In the genomic region with DNA sequence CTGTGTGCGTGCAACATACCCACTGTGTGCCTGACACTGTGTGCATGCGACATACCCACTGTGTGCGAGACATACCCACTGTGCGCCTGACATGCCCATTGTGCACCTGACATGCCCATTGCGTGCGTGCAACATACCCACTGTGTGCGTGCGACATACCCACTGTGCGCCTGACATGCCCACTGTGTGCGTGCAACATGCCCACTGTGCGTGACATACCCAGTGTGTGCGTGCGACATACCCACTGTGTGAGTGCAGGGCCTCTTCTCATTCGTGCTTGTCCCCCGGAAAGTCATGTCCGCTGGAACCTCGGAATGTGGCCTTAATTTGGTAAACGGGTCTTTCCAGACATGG, we compare ENCODE assay signal across 26 cellular contexts. TPM values are rescaled to one million over a fixed set of nuclear protein-coding genes. Genes with fewer than 3 reads are reported as not detected.
DNase-seq lines count a peak whose midpoint lies in the region; ATAC-seq and TF ChIP-seq lines count a peak whose summit lies in the region.
"Had no signal": no experiment of that assay in that cellular context is flagged by ENCODE, and none has a peak within 500 bp of the region (broad histone marks: within the 10 kb centered on the region; RNA-seq: fewer than 3 reads in every experiment).

No MANE protein-coding gene starts in this region.

- CTCF ChIA-PET in WTC11 (lab: Charles Lee) = no interaction called here
- CTCF ChIA-PET in CD4-positive, alpha-beta T cell (lab: Charles Lee) = no interaction called here
- CTCF ChIA-PET in OCI-LY7 (lab: Charles Lee; ENCODE audit: unreplicated experiment) = no interaction called here

- no peak overlapping the region for H3K4me3 ChIP-seq in spleen
- H3K4me3 ChIP-seq in OCI-LY7 (ENCODE audit: low read depth, low read length, poor library complexity, severe bottlenecking) = no peak overlapping the region
- H3K4me3 ChIP-seq in MM.1S (ENCODE audit: low read length) = no peak overlapping the region
- H3K4me3 ChIP-seq: HAP-1 had no signal

- no peak overlapping the region for H3K27ac ChIP-seq in spleen
- H3K27ac ChIP-seq in CD4-positive, alpha-beta T cell (ENCODE audit: low read depth, low read length) = no peak overlapping the region
- no peak overlapping the region for H3K27ac ChIP-seq in OCI-LY7 (ENCODE audit: low read depth, low read length, poor library complexity, severe bottlenecking)
- H3K27ac ChIP-seq in MM.1S (ENCODE audit: low read length) = no peak overlapping the region
- H3K27ac ChIP-seq: 22Rv1, C4-2B, HL-60 had no signal

- no TSS peak for BruUV-seq in OCI-LY7 (replicated peaks; lab: Mats Ljungman, UMichigan)

- no peak overlapping the region for H3K4me3 Mint-ChIP-seq in WTC11
- no peak overlapping the region for H3K4me3 Mint-ChIP-seq in CD4-positive, alpha-beta T cell
- H3K4me3 Mint-ChIP-seq: B cell had no signal

- H2AFZ ChIP-seq in OCI-LY7 (ENCODE audit: low read length) (no peak overlapping the region), MM.1S (ENCODE audit: low read length) (no peak overlapping the region)

- H3K27ac Mint-ChIP-seq in WTC11 = no peak overlapping the region
- no peak overlapping the region for H3K27ac Mint-ChIP-seq in CD4-positive, alpha-beta T cell
- H3K27ac Mint-ChIP-seq: B cell had no signal

- no peak overlapping the region for H3K4me2 ChIP-seq in OCI-LY7 (ENCODE audit: low read length)
- H3K4me2 ChIP-seq in MM.1S (ENCODE audit: low read depth, low read length) = no peak overlapping the region
- H3K4me2 ChIP-seq: SK-N-SH had no signal

- no peaks in the 10 kb centered on the region for H3K9me3 ChIP-seq in spleen
- H3K9me3 ChIP-seq in CD4-positive, alpha-beta T cell (ENCODE audit: control insufficient read depth, low read length) = no peaks in the 10 kb centered on the region
- H3K9me3 ChIP-seq in OCI-LY7 (ENCODE audit: low read length) = no peaks in the 10 kb centered on the region
- H3K9me3 ChIP-seq in MM.1S (replicated peaks; ENCODE audit: insufficient read depth, low read length) = no peaks in the 10 kb centered on the region
- H3K9me3 ChIP-seq: HAP-1, SK-N-SH had no signal

- H3K27me3 ChIP-seq in spleen (replicated peaks in 1 of 7) (no peaks in the 10 kb centered on the region), MM.1S (replicated peaks; ENCODE audit: insufficient read depth, low read length) (no peaks in the 10 kb centered on the region)
- H3K27me3 ChIP-seq in CD4-positive, alpha-beta T cell (ENCODE audit: control insufficient read depth, insufficient read depth, low read length) = no peaks in the 10 kb centered on the region

- no peaks in the 10 kb centered on the region for H3K9me3 Mint-ChIP-seq in WTC11
- H3K9me3 Mint-ChIP-seq in CD4-positive, alpha-beta T cell = no peaks in the 10 kb centered on the region
- H3K9me3 Mint-ChIP-seq: CD8-positive, alpha-beta memory T cell had no signal

- TF ChIP-seq CTCF in WTC11 (IDR thresholded peaks at IDR 0.05) (no peak), spleen (IDR thresholded peaks at IDR 0.05 in 8 of 11, conservative IDR thresholded peaks at IDR 0.05 in 3 of 11) (no peak), OCI-LY7 (conservative IDR thresholded peaks at IDR 0.05; ENCODE audit: low read length) (no peak), MM.1S (IDR thresholded peaks at IDR 0.05; ENCODE audit: low read length) (no peak)
- no peak for TF ChIP-seq CTCF in CD4-positive, alpha-beta T cell (IDR thresholded peaks at IDR 0.05)

- peaks cover 7% of the 10 kb centered on the region; the same call in 1 of the 2 replicates for H4K20me1 ChIP-seq in OCI-LY7 (ENCODE audit: insufficient read depth, low read length)
- H4K20me1 ChIP-seq in MM.1S (ENCODE audit: insufficient read depth, low read length) = 0 out of 2 replicates have a peak, but pooled peaks cover 3% of the 10 kb centered on the region

- no peak for TF ChIP-seq POLR2A in spleen (IDR thresholded peaks at IDR 0.05)

- H3K27me3 Mint-ChIP-seq in WTC11 (ENCODE audit: low read depth) = no peaks in the 10 kb centered on the region
- H3K27me3 Mint-ChIP-seq in CD4-positive, alpha-beta T cell = no peaks in the 10 kb centered on the region
- H3K27me3 Mint-ChIP-seq: B cell had no signal

- no peak for ATAC-seq in WTC11
- no peak for ATAC-seq in CD4-positive, alpha-beta T cell (ENCODE audit: poor library complexity)

- intact Hi-C loops in spleen (cut with DNase I; ENCODE audit: low total_unique reads) (no loop called here), OCI-LY7 (cut with micrococcal nuclease; ENCODE audit: unreplicated experiment) (no loop called here)
- intact Hi-C loops in CD4-positive, alpha-beta T cell (cut with DNase I, micrococcal nuclease) = loop anchor here in 1 of 2 experiments (10.0 kb wide), 1 partner anchor 1552 kb away; no protein-coding TSS in a partner anchor

- no peaks in the 10 kb centered on the region for H3K9me2 ChIP-seq in OCI-LY7 (ENCODE audit: insufficient read depth, low read length)
- H3K9me2 ChIP-seq in MM.1S (replicated peaks; ENCODE audit: insufficient read depth, low read length) = no peaks in the 10 kb centered on the region
- H3K9me2 ChIP-seq: SK-N-SH had no signal

- DNase-seq in DMS53 (lab: John Stamatoyannopoulos, UW) (peak; percentile 25), DMS53 treated with DMSO at 0.1 percent for 48 hours (lab: John Stamatoyannopoulos, UW; ENCODE audit: unreplicated experiment) (no peak), WTC11 (ENCODE audit: low spot score) (no peak), left kidney (ENCODE audit: low read depth, low spot score) (peak; percentile 45), spleen (peak; percentile 70), OCI-LY7 (ENCODE audit: low spot score) (no peak), MM.1S (no peak)
- no peak for DNase-seq in CD4-positive, alpha-beta T cell
- DNase-seq: CD8-positive, alpha-beta memory T cell; DMS 273 treated with DMSO at 0.1 percent for 48 hours; DND-41; Kasumi-1; MV-4-11; NCI-H1105 treated with DMSO at 0.1 percent for 48 hours; NCI-H146; NCI-H1930; NCI-H2227 treated with DMSO at 0.1 percent for 48 hours; NCI-H526 treated with DMSO at 0.1 percent for 48 hours; SIG-M5; SK-N-SH; SW 1271 had no signal

- H3F3A ChIP-seq in MM.1S (ENCODE audit: insufficient read depth, low read length) = peaks cover 39% of the 10 kb centered on the region

- H3K4me1 ChIP-seq in spleen (peaks cover 14 to 45% (median 24%) of the 10 kb centered on the region in 6 donors), OCI-LY7 (ENCODE audit: insufficient read depth, low read length, poor library complexity, severe bottlenecking) (peaks cover 26% of the 10 kb centered on the region), MM.1S (ENCODE audit: low read length) (peaks cover 37% of the 10 kb centered on the region)

- no peak overlapping the region for H3K9ac ChIP-seq in MM.1S (ENCODE audit: low read length)
- H3K9ac ChIP-seq: SK-N-SH had no signal

- POLR2A ChIA-PET in WTC11 (lab: Charles Lee) = no interaction called here
- POLR2A ChIA-PET in CD4-positive, alpha-beta T cell (lab: Charles Lee) = no interaction called here
- POLR2A ChIA-PET in OCI-LY7 (lab: Charles Lee) = no interaction called here

- H3K36me3 ChIP-seq in spleen (peaks cover 0 to 11% (median 8%) of the 10 kb centered on the region in 6 donors), OCI-LY7 (ENCODE audit: insufficient read depth, low read length) (peaks cover 25% of the 10 kb centered on the region), MM.1S (replicated peaks; ENCODE audit: insufficient read depth, low read length) (peaks cover 5% of the 10 kb centered on the region; the same call in 1 of the 2 replicates)

- 87 to 95% (median 93%) methylated on average over 17 to 18 of the region's 18 CpGs for WGBS in spleen, 5 donors

- peaks cover 28% of the 10 kb centered on the region for H3K79me2 ChIP-seq in OCI-LY7 (ENCODE audit: insufficient read depth, low read depth, low read length)
- peaks cover 42% of the 10 kb centered on the region for H3K79me2 ChIP-seq in MM.1S (ENCODE audit: low read length)

- peaks cover 11% of the 10 kb centered on the region for H3K4me1 Mint-ChIP-seq in WTC11
- H3K4me1 Mint-ChIP-seq in CD4-positive, alpha-beta T cell (ENCODE audit: low read depth) = peaks cover 15% of the 10 kb centered on the region

- peaks cover 13% of the 10 kb centered on the region for H3K36me3 Mint-ChIP-seq in WTC11
- H3K36me3 Mint-ChIP-seq in CD4-positive, alpha-beta T cell (ENCODE audit: low read depth) = peaks cover 6% of the 10 kb centered on the region

TF ChIP-seq in WTC11, 78 proteins besides CTCF, POLR2A, EP300 and RAD21:
- TF ChIP-seq EMX1 (CRISPR knock-in tag; IDR thresholded peaks at IDR 0.05) = no peak
- TF ChIP-seq, protein P1, sequence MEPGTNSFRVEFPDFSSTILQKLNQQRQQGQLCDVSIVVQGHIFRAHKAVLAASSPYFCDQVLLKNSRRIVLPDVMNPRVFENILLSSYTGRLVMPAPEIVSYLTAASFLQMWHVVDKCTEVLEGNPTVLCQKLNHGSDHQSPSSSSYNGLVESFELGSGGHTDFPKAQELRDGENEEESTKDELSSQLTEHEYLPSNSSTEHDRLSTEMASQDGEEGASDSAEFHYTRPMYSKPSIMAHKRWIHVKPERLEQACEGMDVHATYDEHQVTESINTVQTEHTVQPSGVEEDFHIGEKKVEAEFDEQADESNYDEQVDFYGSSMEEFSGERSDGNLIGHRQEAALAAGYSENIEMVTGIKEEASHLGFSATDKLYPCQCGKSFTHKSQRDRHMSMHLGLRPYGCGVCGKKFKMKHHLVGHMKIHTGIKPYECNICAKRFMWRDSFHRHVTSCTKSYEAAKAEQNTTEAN (CRISPR knock-in tag; IDR thresholded peaks at IDR 0.05) = peak; percentile 61; the same call in 1 of the 2 replicates

RNA-seq across cellular contexts. Expression of gene RRP1, which starts 2.2 kb away (rescaled TPM):
- total RNA-seq in WTC11 (2021) (45.0 to 53.0 TPM (median 45.9 TPM) in 3 replicates), spleen (10 to 100 TPM; 11.5 to 26.9 (median 20.5) TPM), OCI-LY7 (2022) (46.1 and 55.0 TPM in 2 replicates)
- polyA plus RNA-seq in spleen = 10 to 100 TPM; 12.6 to 18.8 (median 15.8) TPM
- 10 to 100 TPM; 27.7 to 29.0 TPM for total RNA-seq in CD4-positive, alpha-beta T cell
- 45.2 and 50.3 TPM in 2 replicates for total RNA-seq in OCI-LY7 (2014; rRNA removed; shearing (Covaris generic))

RNA-seq across cellular contexts. Expression of gene CSTB, which starts 11.0 kb away (rescaled TPM):
- 35.2 to 38.6 TPM (median 36.1 TPM) in 3 replicates for total RNA-seq in WTC11 (2021)
- total RNA-seq in spleen = 10 to 100 TPM; 10.5 to 36.6 (median 28.6) TPM
- 10 to 100 TPM; 39.6 to 93.8 (median 48.5) TPM for polyA plus RNA-seq in spleen
- 10 to 100 TPM; 13.4 to 14.5 TPM for total RNA-seq in CD4-positive, alpha-beta T cell
- 12.5 and 15.6 TPM in 2 replicates for total RNA-seq in OCI-LY7 (2014; rRNA removed; shearing (Covaris generic))
- total RNA-seq in OCI-LY7 (2022) = 26.7 and 33.3 TPM in 2 replicates

Comparison
In these comparisons a context has a peak if more than half of its experiments do, and no peak if none do; other contexts are left out.
1. DNase-seq: peak in DMS53 (single experiment), left kidney (single experiment) and spleen (single experiment); none in DMS53 treated with DMSO at 0.1 percent for 48 hours (single experiment), WTC11 (single experiment), CD4-positive, alpha-beta T cell (0 of 10), OCI-LY7 (single experiment) and MM.1S (single experiment).